In genomic region chr1:218481116-218481775, GRCh38 we compare ENCODE assay signal across 16 cellular contexts.
A peak's percentile ranks its signal among the peaks of the same experiment; 100 is the strongest.
DNase-seq lines count a peak whose midpoint lies in the region; ATAC-seq and TF ChIP-seq lines count a peak whose summit lies in the region.
"Had no signal": no experiment of that assay in that cellular context is flagged by ENCODE, and none has a peak within 500 bp of the region (broad histone marks: within the 10 kb centered on the region; RNA-seq: fewer than 3 reads in every experiment).

No MANE protein-coding gene starts in this region.

- H3K4me3 ChIP-seq in SJSA1, result no peak overlapping the region
- H3K4me3 ChIP-seq in fibroblast of the aortic adventitia (ENCODE audit: low read depth, low read length), result no peak overlapping the region
- no peak overlapping the region for H3K4me3 ChIP-seq in sigmoid colon
- H3K4me3 ChIP-seq: GM12878, suprapubic skin had no signal

- peak; percentile 70 for DNase-seq in EL
- peak in 1 of 2 experiments; percentile 83 for DNase-seq in SJSA1 (ENCODE audit: low read depth in 1 of 2, low spot score in 2 of 2)
- DNase-seq in fibroblast of the aortic adventitia (ENCODE audit: low read depth), result peak; percentile 46
- DNase-seq in sigmoid colon, result no peak
- no peak for DNase-seq in NOMO-1 treated with dmso at 0.1 percent for 144 hours (lab: John Stamatoyannopoulos, UW; ENCODE audit: unreplicated experiment)
- no peak for DNase-seq in ACHN
- DNase-seq: activated T-cell treated with anti-CD3 and anti-CD28 coated beads, Interleukin-2, amount 50 U/mL, for 48 hours; NCI-H187 treated with DMSO at 0.1 percent for 48 hours; NCI-H524 treated with DMSO at 0.1 percent for 48 hours; posterior cingulate gyrus; RPMI8226 had no signal

- H3K27me3 ChIP-seq in SJSA1 (replicated peaks) (no peaks in the 10 kb centered on the region), sigmoid colon (no peaks in the 10 kb centered on the region)
- H3K27me3 ChIP-seq: suprapubic skin had no signal

- 54 to 55% methylated on average over 3 of the region's 3 CpGs for WGBS in sigmoid colon, 2 donors

- H3K36me3 ChIP-seq in SJSA1, result no peaks in the 10 kb centered on the region
- no peaks in the 10 kb centered on the region for H3K36me3 ChIP-seq in sigmoid colon
- H3K36me3 ChIP-seq: suprapubic skin had no signal

- peak overlapping the region; percentile 99 for H3K27ac ChIP-seq in SJSA1
- peak overlapping the region; percentile 63 to 86 (median 75) for H3K27ac ChIP-seq in sigmoid colon
- H3K27ac ChIP-seq: C4-2B had no signal

- intact Hi-C loops in sigmoid colon (cut with DNase I), result loop anchor here (5.0 kb wide), 1 partner anchor 134 kb away; the partner anchor contains the start of gene TGFB2

- TF ChIP-seq CTCF in fibroblast of the aortic adventitia (IDR thresholded peaks at IDR 0.05; ENCODE audit: insufficient read depth, low read length) (no peak), sigmoid colon (IDR thresholded peaks at IDR 0.05) (no peak)

- no peak for TF ChIP-seq POLR2A in sigmoid colon (IDR thresholded peaks at IDR 0.05)

- no peaks in the 10 kb centered on the region for H3K9me3 ChIP-seq in SJSA1 (replicated peaks)
- H3K9me3 ChIP-seq in sigmoid colon, result no peaks in the 10 kb centered on the region
- H3K9me3 ChIP-seq: suprapubic skin had no signal

- TF ChIP-seq EP300 in sigmoid colon (IDR thresholded peaks at IDR 0.05), result no peak

- no peak for ATAC-seq in GM19467 (IDR thresholded peaks at IDR 0.05; ENCODE audit: unreplicated experiment)
- ATAC-seq in HG03025 (IDR thresholded peaks at IDR 0.05; ENCODE audit: low FRiP score, unreplicated experiment), result no peak
- ATAC-seq: GM12878 had no signal

- H3K4me1 ChIP-seq in SJSA1 (replicated peaks) (peaks cover 57% of the 10 kb centered on the region), sigmoid colon (peaks cover 0 to 45% (median 30%) of the 10 kb centered on the region in 4 donors)

- in situ Hi-C loops in ACHN (cut with HindIII; ENCODE audit: low pct_ligation_motif_present, low pct_unique_long_range_greater_than_20kb, low sequenced_read_pairs), result loop anchor here (25.0 kb wide), 1 partner anchor 181 kb away; no protein-coding TSS in a partner anchor

Comparison
In these comparisons a context has a peak if more than half of its experiments do, and no peak if none do; other contexts are left out.
1. DNase-seq: peak in EL (single experiment) and fibroblast of the aortic adventitia (single experiment); none in sigmoid colon (single experiment), NOMO-1 treated with dmso at 0.1 percent for 144 hours (single experiment) and ACHN (single experiment).